ENCODE assay signal across 8 cellular contexts in genomic region chr12:6849976-6850560, GRCh38. TPM values are rescaled to one million over a fixed set of nuclear protein-coding genes. Genes with fewer than 3 reads are reported as not detected.
A peak's percentile ranks its signal among the peaks of the same experiment; 100 is the strongest.
DNase-seq lines count a peak whose midpoint lies in the region; ATAC-seq, FAIRE-seq and TF ChIP-seq lines count a peak whose summit lies in the region.
"Had no signal": no experiment of that assay in that cellular context is flagged by ENCODE, and none has a peak within 500 bp of the region (broad histone marks: within the 10 kb centered on the region; RNA-seq: fewer than 3 reads in every experiment).

No MANE protein-coding gene starts in this region.

- no peak for TF ChIP-seq POLR2A in A549 (IDR thresholded peaks at IDR 0.05; ENCODE audit: low read length)

- WGBS in A549 (ENCODE audit: missing lambda C conversion rate): 67% methylated on average over 10 of the region's 10 CpGs

- POLR2A ChIA-PET in A549 (lab: Yijun Ruan, JAX): no interaction called here

- TF ChIP-seq RAD21 in A549 (conservative IDR thresholded peaks at IDR 0.05 in 1 of 2, IDR thresholded peaks at IDR 0.05 in 1 of 2): no peak

- FAIRE-seq in A549 (lab: Jason Lieb, UNC): no peak

- no peak overlapping the region for H3K27ac Mint-ChIP-seq in IgD-negative memory B cell

- no peak for DNase-seq in A549 (ENCODE audit: low read depth in 1 of 2, low spot score in 1 of 2)
- no peak for DNase-seq in epithelial cell of proximal tubule (ENCODE audit: low read depth)
- no peak for DNase-seq in activated gamma-delta T cell treated with Interleukin-2 at 50 U/mL for 16 hours
- DNase-seq in NCI-H1436 treated with DMSO at 0.1 percent for 48 hours (lab: John Stamatoyannopoulos, UW): no peak
- DNase-seq in NCI-H2227 (lab: John Stamatoyannopoulos, UW; ENCODE audit: unreplicated experiment): no peak
- DNase-seq: HCEC 1CT, NCI-H1694 had no signal

- CTCF ChIA-PET in A549 (lab: Yijun Ruan, JAX): interaction anchor here (1.2 to 10.1 kb wide), 3 partner anchors 12 to 72 kb away, joined by 3 to 117 read pairs (median 4); no protein-coding TSS in a partner anchor

- peak overlapping the region in 1 of 2 experiments; percentile 89; a peak in 4 of 6 replicates for H3K27ac ChIP-seq in A549

- TF ChIP-seq EP300 in A549 (IDR thresholded peaks at IDR 0.05): no peak

- H3K4me3 ChIP-seq in A549 (peak overlapping the region; percentile 50), epithelial cell of proximal tubule (ENCODE audit: low read depth, low read length) (peak overlapping the region; percentile 97)

- H3K4me1 ChIP-seq in A549: peaks cover 23% of the 10 kb centered on the region

- H3K4me1 Mint-ChIP-seq in IgD-negative memory B cell: peaks cover 9 to 21% (median 10%) of the 10 kb centered on the region in 3 donors

- ATAC-seq in A549: no peak

- H3K4me3 Mint-ChIP-seq in IgD-negative memory B cell: peak overlapping the region in 3 of 4 donors; percentile 42 to 75 (median 73)

- no peaks in the 10 kb centered on the region for H3K36me3 Mint-ChIP-seq in IgD-negative memory B cell

- H3K9me3 ChIP-seq in A549: no peaks in the 10 kb centered on the region

- H3K27me3 Mint-ChIP-seq in IgD-negative memory B cell: no peaks in the 10 kb centered on the region

- peak overlapping the region; percentile 70 for H3K4me2 ChIP-seq in A549

- no peaks in the 10 kb centered on the region for H3K9me3 Mint-ChIP-seq in IgD-negative memory B cell

- no peak for TF ChIP-seq CTCF in A549 (IDR thresholded peaks at IDR 0.05)
- TF ChIP-seq CTCF in epithelial cell of proximal tubule (conservative IDR thresholded peaks at IDR 0.05; ENCODE audit: low read depth, low read length): no peak

TF ChIP-seq in A549, 52 proteins besides CTCF, POLR2A, EP300 and RAD21:
- no peak for TF ChIP-seq EHF (CRISPR knock-in tag; IDR thresholded peaks at IDR 0.05)

RNA-seq across cellular contexts. Expression of gene CDCA3, which starts 1.0 kb away (rescaled TPM):
- polyA plus RNA-seq in A549 (2011; rRNA removed): 51.5 and 57.5 TPM in 2 replicates
- polyA plus RNA-seq in A549 (2012; cell fraction: cytosol; rRNA removed): 126 and 149 TPM in 2 replicates
- polyA plus RNA-seq in A549 (2012; cell fraction: nucleus; rRNA removed): 334 and 410 TPM in 2 replicates
- polyA plus RNA-seq in A549 (2017; fragmentation: RNase III; extraction: RNeasy Plus Mini Kit Qiagen cat#74134 plus additional on column Dnase treatment): 79.6 to 92.0 TPM (median 80.2 TPM) in 3 replicates
- 39.1 and 46.1 TPM in 2 replicates for polyA minus RNA-seq in A549 (2011; rRNA and poly(A)+ RNA removed)
- polyA plus RNA-seq in IgD-negative memory B cell: 0.60 TPM
- 85.0 and 97.4 TPM in 2 replicates for total RNA-seq in epithelial cell of proximal tubule

RNA-seq across cellular contexts. Expression of gene USP5, which starts 1.9 kb away (rescaled TPM):
- polyA plus RNA-seq in A549 (2011; rRNA removed) (58.6 and 64.5 TPM in 2 replicates), A549 (2017; fragmentation: RNase III; extraction: RNeasy Plus Mini Kit Qiagen cat#74134 plus additional on column Dnase treatment) (75.3 to 78.2 TPM (median 76.9 TPM) in 3 replicates), IgD-negative memory B cell (33.2 TPM)
- polyA plus RNA-seq in A549 (2012; cell fraction: cytosol; rRNA removed): 101 and 110 TPM in 2 replicates
- polyA plus RNA-seq in A549 (2012; cell fraction: nucleus; rRNA removed): 224 and 245 TPM in 2 replicates
- polyA minus RNA-seq in A549 (2011; rRNA and poly(A)+ RNA removed): 155 and 161 TPM in 2 replicates
- 60.5 and 83.8 TPM in 2 replicates for total RNA-seq in epithelial cell of proximal tubule

RNA-seq across cellular contexts. Expression of gene GNB3, which starts 9.3 kb away (rescaled TPM):
- polyA plus RNA-seq in A549 (2011; rRNA removed) (0.94 and 1.1 TPM in 2 replicates), A549 (2017; fragmentation: RNase III; extraction: RNeasy Plus Mini Kit Qiagen cat#74134 plus additional on column Dnase treatment) (2.3 to 3.7 TPM (median 2.7 TPM) in 3 replicates), IgD-negative memory B cell (not detected)
- 3.0 and 3.2 TPM in 2 replicates for polyA plus RNA-seq in A549 (2012; cell fraction: cytosol; rRNA removed)
- 23.6 and 24.8 TPM in 2 replicates for polyA plus RNA-seq in A549 (2012; cell fraction: nucleus; rRNA removed)
- polyA minus RNA-seq in A549 (2011; rRNA and poly(A)+ RNA removed): 0.54 and 1.2 TPM in 2 replicates
- total RNA-seq in epithelial cell of proximal tubule: 0.29 and 4.2 TPM in 2 replicates

RNA-seq across cellular contexts. Expression of gene TPI1, which starts 17.3 kb away (rescaled TPM):
- 1,913 and 2,511 TPM in 2 replicates for polyA plus RNA-seq in A549 (2011; rRNA removed)
- polyA plus RNA-seq in A549 (2012; cell fraction: cytosol; rRNA removed): 2,740 and 2,946 TPM in 2 replicates
- polyA plus RNA-seq in A549 (2012; cell fraction: nucleus; rRNA removed): 1,813 and 1,843 TPM in 2 replicates
- polyA plus RNA-seq in A549 (2017; fragmentation: RNase III; extraction: RNeasy Plus Mini Kit Qiagen cat#74134 plus additional on column Dnase treatment): 1,221 to 1,293 TPM (median 1,253 TPM) in 3 replicates
- 2,693 and 3,241 TPM in 2 replicates for polyA minus RNA-seq in A549 (2011; rRNA and poly(A)+ RNA removed)
- 490 TPM for polyA plus RNA-seq in IgD-negative memory B cell
- 1,445 and 2,208 TPM in 2 replicates for total RNA-seq in epithelial cell of proximal tubule

RNA-seq across cellular contexts. Expression of gene P3H3, which starts 21.9 kb away (rescaled TPM):
- 8.1 and 8.6 TPM in 2 replicates for polyA plus RNA-seq in A549 (2011; rRNA removed)
- polyA plus RNA-seq in A549 (2012; cell fraction: cytosol; rRNA removed): 22.4 and 22.9 TPM in 2 replicates
- 64.2 and 72.9 TPM in 2 replicates for polyA plus RNA-seq in A549 (2012; cell fraction: nucleus; rRNA removed)
- 17.7 to 23.2 TPM (median 21.9 TPM) in 3 replicates for polyA plus RNA-seq in A549 (2017; fragmentation: RNase III; extraction: RNeasy Plus Mini Kit Qiagen cat#74134 plus additional on column Dnase treatment)
- 7.4 and 8.8 TPM in 2 replicates for polyA minus RNA-seq in A549 (2011; rRNA and poly(A)+ RNA removed)
- polyA plus RNA-seq in IgD-negative memory B cell: not detected
- 19.1 and 30.4 TPM in 2 replicates for total RNA-seq in epithelial cell of proximal tubule

Comparison
In these comparisons a context has a peak if more than half of its experiments do, and no peak if none do; other contexts are left out.
1. RNA of gene CDCA3, which starts 1.0 kb away (polyA plus RNA-seq): 51.5 to 410 TPM in A549; 0.60 TPM in IgD-negative memory B cell (single experiment); every median in the first group is over 10 times any median in the second.